Comparison of ENCODE assay signal across 10 cellular contexts in genomic region chr18:3273042-3273441, GRCh38.
"Had no signal": no experiment of that assay in that cellular context is flagged by ENCODE, and none has a peak within 500 bp of the region (broad histone marks: within the 10 kb centered on the region; RNA-seq: fewer than 3 reads in every experiment).

No MANE protein-coding gene starts in this region.

- H3K27me3 ChIP-seq: ascending aorta, esophagus muscularis mucosa, testis had no signal

- H3K4me3 Mint-ChIP-seq: stimulated activated naive CD8-positive, alpha-beta T cell treated with anti-CD3 and anti-CD28 coated beads, Interleukin-15, amount 100 ng/mL, for 72 hours had no signal

- H3K27ac ChIP-seq: ascending aorta, esophagus muscularis mucosa, testis had no signal

- H3K9me3 ChIP-seq: ascending aorta, esophagus muscularis mucosa, testis had no signal

- H3K4me3 ChIP-seq: ascending aorta, esophagus muscularis mucosa, testis had no signal

- ATAC-seq: sciatic nerve; stimulated activated naive CD8-positive, alpha-beta T cell treated with anti-CD3 and anti-CD28 coated beads, Interleukin-15, amount 100 ng/mL, for 72 hours had no signal

- H3K27me3 Mint-ChIP-seq: stimulated activated naive CD8-positive, alpha-beta T cell treated with anti-CD3 and anti-CD28 coated beads, Interleukin-15, amount 100 ng/mL, for 72 hours had no signal

- H3K9me3 Mint-ChIP-seq: stimulated activated naive CD8-positive, alpha-beta T cell treated with anti-CD3 and anti-CD28 coated beads, Interleukin-15, amount 100 ng/mL, for 72 hours had no signal

- DNase-seq: activated CD4-positive, alpha-beta T cell treated with anti-CD3 and anti-CD28 coated beads, Interleukin-2, amount 50 U/mL, for 4 hours; activated CD8-positive, alpha-beta memory T cell treated with anti-CD3 and anti-CD28 coated beads, Interleukin-2, amount 50 U/mL, for 4 hours; foreskin fibroblast; glutamatergic neuron; stimulated activated CD4-positive, alpha-beta T cell treated with anti-CD3 and anti-CD28 coated beads, Interleukin-2, amount 100 ng/mL, for 24 hours; stimulated activated naive CD8-positive, alpha-beta T cell treated with anti-CD3 and anti-CD28 coated beads, Interleukin-15, amount 100 ng/mL, for 72 hours; testis had no signal
